15 cellular contexts compared by ENCODE assay signal in genomic region chr16:80233097-80233835, GRCh38.
DNase-seq lines count a peak whose midpoint lies in the region; ATAC-seq, FAIRE-seq and TF ChIP-seq lines count a peak whose summit lies in the region.
"Had no signal": no experiment of that assay in that cellular context is flagged by ENCODE, and none has a peak within 500 bp of the region (broad histone marks: within the 10 kb centered on the region; RNA-seq: fewer than 3 reads in every experiment).

No MANE protein-coding gene starts in this region.

- H3K36me3 ChIP-seq in adrenal gland (replicated peaks in 1 of 2): no peaks in the 10 kb centered on the region
- H3K36me3 ChIP-seq in osteoblast (ENCODE audit: insufficient read depth, low read length): no peaks in the 10 kb centered on the region

- H3K4me3 ChIP-seq in adrenal gland: no peak overlapping the region
- no peak overlapping the region for H3K4me3 ChIP-seq in osteoblast (ENCODE audit: insufficient read depth, low read length)
- H3K4me3 ChIP-seq: K562 had no signal

- H3K4me1 ChIP-seq in adrenal gland (replicated peaks in 1 of 2): peaks cover 0 to 2% of the 10 kb centered on the region in 2 donors
- peaks cover 32% of the 10 kb centered on the region for H3K4me1 ChIP-seq in osteoblast (ENCODE audit: insufficient read depth, low read length)

- H3K27ac ChIP-seq in adrenal gland (no peak overlapping the region), osteoblast (ENCODE audit: low read depth, low read length) (peak overlapping the region; percentile 13)
- H3K27ac ChIP-seq: C4-2B had no signal

- no peaks in the 10 kb centered on the region for H3K79me2 ChIP-seq in osteoblast (ENCODE audit: insufficient read depth, low read length)

- TF ChIP-seq CTCF in adrenal gland (IDR thresholded peaks at IDR 0.05) (no peak), osteoblast (IDR thresholded peaks at IDR 0.05; ENCODE audit: extremely low read depth, low read depth, low read length) (no peak)

- H3K9me3 ChIP-seq in adrenal gland (replicated peaks in 1 of 3) (no peaks in the 10 kb centered on the region), osteoblast (ENCODE audit: low read depth, low read length) (no peaks in the 10 kb centered on the region)

- TF ChIP-seq POLR2A in adrenal gland (IDR thresholded peaks at IDR 0.05): no peak
- no peak for TF ChIP-seq POLR2A in GM18505 (IDR thresholded peaks at IDR 0.05; ENCODE audit: borderline replicate concordance, extremely low read depth, insufficient read depth, insufficient read length)

- H3K27me3 ChIP-seq in adrenal gland: no peaks in the 10 kb centered on the region
- no peaks in the 10 kb centered on the region for H3K27me3 ChIP-seq in osteoblast (ENCODE audit: insufficient read depth, low read length)

- ATAC-seq in GM18505 (IDR thresholded peaks at IDR 0.05; ENCODE audit: unreplicated experiment): no peak
- no peak for ATAC-seq in left lobe of liver
- ATAC-seq: K562 had no signal

- H2AFZ ChIP-seq in osteoblast (ENCODE audit: low read length): peak overlapping the region; percentile 18

- FAIRE-seq in HTR-8/SVneo (lab: Jason Lieb, UNC): peak; percentile 46
- FAIRE-seq: K562 had no signal

- intact Hi-C loops in adrenal gland (cut with DNase I): no loop called here

- no peaks in the 10 kb centered on the region for H4K20me1 ChIP-seq in osteoblast (ENCODE audit: insufficient read depth, low read length)

- no peak overlapping the region for H3K4me2 ChIP-seq in osteoblast (ENCODE audit: insufficient read depth, low read length)

- 41 to 54% (median 47%) methylated on average over 8 of the region's 8 CpGs for WGBS in adrenal gland, 4 donors

- DNase-seq in HTR-8/SVneo (ENCODE audit: insufficient read length, low spot score) (no peak), adrenal gland (peak in 4 of 7 donors; percentile 24 to 61 (median 33)), left kidney (ENCODE audit: low read depth, low spot score) (peak; percentile 64), osteoblast (ENCODE audit: insufficient read length, low spot score, missing footprints) (no peak), NCI-H2081 (lab: John Stamatoyannopoulos, UW) (no peak), HT-29 (ENCODE audit: low spot score) (no peak), left lobe of liver (ENCODE audit: low spot score) (no peak)
- DNase-seq: DMS 273 treated with DMSO at 0.1 percent for 48 hours, NCI-H1436 treated with DMSO at 0.1 percent for 48 hours, NCI-H2029 treated with DMSO at 0.1 percent for 48 hours, NCI-H524, Right ventricle myocardium superior had no signal

Comparison
In these comparisons a context has a peak if more than half of its experiments do, and no peak if none do; other contexts are left out.
1. DNase-seq: peak in adrenal gland (4 of 7) and left kidney (single experiment); none in HTR-8/SVneo (single experiment), osteoblast (single experiment), NCI-H2081 (0 of 2), HT-29 (single experiment) and left lobe of liver (single experiment).